10 cellular contexts compared by ENCODE assay signal in genomic region chr2:170966648-170967396, GRCh38. TPM values are rescaled to one million over a fixed set of nuclear protein-coding genes. Genes with fewer than 3 reads are reported as not detected.
DNase-seq lines count a peak whose midpoint lies in the region; ATAC-seq and TF ChIP-seq lines count a peak whose summit lies in the region.
"Had no signal": no experiment of that assay in that cellular context is flagged by ENCODE, and none has a peak within 500 bp of the region (broad histone marks: within the 10 kb centered on the region; RNA-seq: fewer than 3 reads in every experiment).

No MANE protein-coding gene starts in this region.

- ATAC-seq in left lobe of liver (peak; percentile 87), HG03097 (IDR thresholded peaks at IDR 0.05; ENCODE audit: low FRiP score, unreplicated experiment) (no peak), HG03442 (IDR thresholded peaks at IDR 0.05; ENCODE audit: unreplicated experiment) (no peak), GM21447 (IDR thresholded peaks at IDR 0.05; ENCODE audit: unreplicated experiment) (no peak)

- DNase-seq in BE2C, result peak; percentile 14
- peak; percentile 71 for DNase-seq in H7
- DNase-seq in left lobe of liver (ENCODE audit: low spot score), result peak; percentile 58
- no peak for DNase-seq in COLO829 (ENCODE audit: low spot score)
- DNase-seq: NCI-H1092 treated with DMSO at 0.1 percent for 48 hours had no signal

- H3K9me3 ChIP-seq in BE2C, result no peaks in the 10 kb centered on the region
- H3K9me3 ChIP-seq: tibial nerve had no signal

- H3K4me3 ChIP-seq in BE2C (ENCODE audit: low read depth, low read length) (no peak overlapping the region), H7 (ENCODE audit: insufficient read depth, low read depth, low read length) (no peak overlapping the region)
- H3K4me3 ChIP-seq: tibial nerve had no signal

- H3K27ac ChIP-seq in VCaP, result no peak overlapping the region
- H3K27ac ChIP-seq: tibial nerve had no signal

- H3K36me3 ChIP-seq in BE2C (peaks cover 4% of the 10 kb centered on the region), H7 (replicated peaks; ENCODE audit: control insufficient read depth, insufficient read depth, low read length) (peaks cover 23% of the 10 kb centered on the region)

- TF ChIP-seq CTCF in BE2C (IDR thresholded peaks at IDR 0.05; ENCODE audit: low read depth, low read length), result peak; percentile 28
- TF ChIP-seq CTCF in VCaP (conservative IDR thresholded peaks at IDR 0.05), result peak; percentile 64

- H3K27me3 ChIP-seq in BE2C (no peaks in the 10 kb centered on the region), H7 (ENCODE audit: control insufficient read depth, insufficient read depth, low read length) (no peaks in the 10 kb centered on the region)
- H3K27me3 ChIP-seq: tibial nerve had no signal

- H3K4me1 ChIP-seq in BE2C, result no peaks in the 10 kb centered on the region
- H3K4me1 ChIP-seq: tibial nerve had no signal

RNA-seq across cellular contexts. Expression of gene GORASP2, which starts 37.8 kb away (rescaled TPM):
- polyA plus RNA-seq in BE2C (2012; ENCODE audit: insufficient read depth, insufficient read length, low read depth), result 49.7 TPM
- total RNA-seq in H7 (2014; rRNA removed; shearing (Covaris generic)), result 49.1 and 65.3 TPM in 2 replicates
- total RNA-seq in left lobe of liver, result 30.4 TPM
